Comparison of ENCODE assay signal across 3 cellular contexts in genomic region chr2:132363352-132363751, GRCh38. TPM values are rescaled to one million over a fixed set of nuclear protein-coding genes. Genes with fewer than 3 reads are reported as not detected.
"Had no signal": no experiment of that assay in that cellular context is flagged by ENCODE, and none has a peak within 500 bp of the region (broad histone marks: within the 10 kb centered on the region; RNA-seq: fewer than 3 reads in every experiment).

No MANE protein-coding gene starts in this region.

RNA-seq across cellular contexts. Expression of gene GPR39, which starts 53.3 kb away (rescaled TPM):
- total RNA-seq: dermis microvascular lymphatic vessel endothelial cell, heart left ventricle, heart right ventricle had no signal
